31 cellular contexts compared by ENCODE assay signal in genomic region chr2:153497938-153498629, GRCh38. TPM values are rescaled to one million over a fixed set of nuclear protein-coding genes. Genes with fewer than 3 reads are reported as not detected.
DNase-seq lines count a peak whose midpoint lies in the region; TF ChIP-seq lines count a peak whose summit lies in the region.
"Had no signal": no experiment of that assay in that cellular context is flagged by ENCODE, and none has a peak within 500 bp of the region (broad histone marks: within the 10 kb centered on the region; RNA-seq: fewer than 3 reads in every experiment).

No MANE protein-coding gene starts in this region.

- POLR2A ChIA-PET in MCF 10A (lab: Yijun Ruan, JAX): no interaction called here

- BruUV-seq in MCF 10A (replicated peaks; lab: Mats Ljungman, UMichigan) (no TSS peak), mammary epithelial cell (replicated peaks; lab: Mats Ljungman, UMichigan) (no TSS peak)

- no peak overlapping the region for H3K9ac ChIP-seq in mammary epithelial cell (ENCODE audit: insufficient read depth, low read length)
- H3K9ac ChIP-seq: BLaER1 had no signal

- TF ChIP-seq POLR2A in adrenal gland (IDR thresholded peaks at IDR 0.05): no peak

- H3K4me1 Mint-ChIP-seq in MCF 10A (ENCODE audit: insufficient read depth, unreplicated experiment): no peaks in the 10 kb centered on the region

- H3K36me3 ChIP-seq in mammary epithelial cell (ENCODE audit: insufficient read depth, low read length) (no peaks in the 10 kb centered on the region), adrenal gland (replicated peaks in 1 of 2) (no peaks in the 10 kb centered on the region)
- H3K36me3 ChIP-seq: BLaER1, esophagus squamous epithelium, heart left ventricle, tibial artery had no signal

- DNase-seq in MCF 10A (ENCODE audit: unreplicated experiment) (peak; percentile 19), mammary epithelial cell (no peak), NCI-H2029 (lab: John Stamatoyannopoulos, UW) (peak; percentile 70), adrenal gland (peak; percentile 36 to 64 (median 59)), hypothalamus (lab: John Stamatoyannopoulos, UW) (no peak), GM20000 (ENCODE audit: low spot score) (no peak)
- no peak for DNase-seq in stimulated activated CD4-positive, alpha-beta T cell treated with anti-CD3 and anti-CD28 coated beads, Interleukin-15, amount 100 ng/mL, for 24 hours
- DNase-seq: activated CD8-positive, alpha-beta memory T cell treated with anti-CD3 and anti-CD28 coated beads, Interleukin-2, amount 50 U/mL, for 48 hours; activated CD8-positive, alpha-beta T cell treated with anti-CD3 and anti-CD28 coated beads for 36 hours; activated naive CD4-positive, alpha-beta T cell treated with anti-CD3 and anti-CD28 coated beads for 36 hours; amniotic stem cell; COR-L47; dorsolateral prefrontal cortex; esophagus squamous epithelium; foreskin melanocyte; heart left ventricle; kidney; NCI-H1048; NCI-H2081; NK-92 treated with Interleukin-12 subunit alpha and Interleukin-12 subunit beta, amount 100 ng/mL, for 24 hours; PC-3; stimulated activated CD4-positive, alpha-beta T cell treated with anti-CD3 and anti-CD28 coated beads, Interleukin-2, amount 100 ng/mL, for 48 hours; tibial artery had no signal

- H3K4me2 ChIP-seq in mammary epithelial cell (ENCODE audit: insufficient read depth, low read depth, low read length): no peak overlapping the region
- H3K4me2 ChIP-seq: BLaER1 had no signal

- 21% methylated on average over 11 of the region's 14 CpGs for WGBS in mammary epithelial cell (ENCODE audit: low coverage, missing lambda C conversion rate)
- WGBS in adrenal gland, 4 donors: 53 to 62% (median 57%) methylated on average over 7 to 14 of the region's 14 CpGs

- H3K9me3 Mint-ChIP-seq in MCF 10A (ENCODE audit: unreplicated experiment): no peaks in the 10 kb centered on the region
- H3K9me3 Mint-ChIP-seq: activated CD8-positive, alpha-beta T cell treated with anti-CD3 and anti-CD28 coated beads for 36 hours; activated naive CD4-positive, alpha-beta T cell treated with anti-CD3 and anti-CD28 coated beads for 36 hours; activated T-helper 1 cell treated with anti-CD3 and anti-CD28 coated beads, Interleukin-12 subunit alpha, Interleukin-12 subunit beta, Interleukin-2, Interleukin-4 antibody, amounts not matched to agents 30 ng/mL and 10 ng/mL and 1 ng/mL, durations not matched to agents 14 hours and 24 hours and 36 hours had no signal

- intact Hi-C loops in MCF 10A (cut with micrococcal nuclease) (loop anchor here (1.0 kb wide), 1 partner anchor 335 kb away; no protein-coding TSS in a partner anchor), mammary epithelial cell (cut with micrococcal nuclease) (loop anchor here (1.0 kb wide), 1 partner anchor 335 kb away; no protein-coding TSS in a partner anchor), adrenal gland (cut with DNase I) (no loop called here)

- in situ Hi-C loops in mammary epithelial cell (cut with MboI; ENCODE audit: low sequenced_read_pairs in 2 of 2): no loop called here

- H3K9me3 ChIP-seq in mammary epithelial cell (replicated peaks; ENCODE audit: insufficient read depth, low read length) (no peaks in the 10 kb centered on the region), adrenal gland (replicated peaks in 1 of 3) (peaks cover 0 to 4% (median 0%) of the 10 kb centered on the region in 3 donors)
- H3K9me3 ChIP-seq: BLaER1, esophagus squamous epithelium, heart left ventricle, tibial artery had no signal

- no peaks in the 10 kb centered on the region for H3K4me1 ChIP-seq in mammary epithelial cell (ENCODE audit: insufficient read depth, low read length)
- H3K4me1 ChIP-seq in adrenal gland (replicated peaks in 1 of 2): no peaks in the 10 kb centered on the region
- H3K4me1 ChIP-seq: BLaER1, heart left ventricle, tibial artery had no signal

- H3K4me3 Mint-ChIP-seq in MCF 10A (ENCODE audit: unreplicated experiment): no peak overlapping the region
- H3K4me3 Mint-ChIP-seq: activated CD8-positive, alpha-beta T cell treated with anti-CD3 and anti-CD28 coated beads for 36 hours; activated naive CD4-positive, alpha-beta T cell treated with anti-CD3 and anti-CD28 coated beads for 36 hours; activated T-helper 1 cell treated with anti-CD3 and anti-CD28 coated beads, Interleukin-12 subunit alpha, Interleukin-12 subunit beta, Interleukin-2, Interleukin-4 antibody, amounts not matched to agents 30 ng/mL and 10 ng/mL and 1 ng/mL, durations not matched to agents 14 hours and 24 hours and 36 hours had no signal

- CTCF ChIA-PET in MCF 10A (lab: Yijun Ruan, JAX): interaction anchor here (0.5 to 2.0 kb wide), 9 partner anchors 12 to 953 kb away, joined by 3 to 8 read pairs (median 3); partner anchors contain the start of gene RPRM
- CTCF ChIA-PET in mammary epithelial cell (lab: Charles Lee; ENCODE audit: low non-redundant PET): no interaction called here

- H2AFZ ChIP-seq in mammary epithelial cell (ENCODE audit: low read depth, low read length): no peak overlapping the region

- peaks cover 22% of the 10 kb centered on the region for H3K27me3 Mint-ChIP-seq in MCF 10A (ENCODE audit: insufficient read depth, unreplicated experiment)
- H3K27me3 Mint-ChIP-seq: activated CD8-positive, alpha-beta T cell treated with anti-CD3 and anti-CD28 coated beads for 36 hours had no signal

- no peak overlapping the region for H3K27ac Mint-ChIP-seq in MCF 10A (ENCODE audit: low read depth, unreplicated experiment)
- H3K27ac Mint-ChIP-seq: activated CD8-positive, alpha-beta T cell treated with anti-CD3 and anti-CD28 coated beads for 36 hours; activated naive CD4-positive, alpha-beta T cell treated with anti-CD3 and anti-CD28 coated beads for 36 hours; activated T-helper 1 cell treated with anti-CD3 and anti-CD28 coated beads, Interleukin-12 subunit alpha, Interleukin-12 subunit beta, Interleukin-2, Interleukin-4 antibody, amounts not matched to agents 30 ng/mL and 10 ng/mL and 1 ng/mL, durations not matched to agents 14 hours and 24 hours and 36 hours had no signal

- no peaks in the 10 kb centered on the region for H3K36me3 Mint-ChIP-seq in MCF 10A (ENCODE audit: insufficient read depth, unreplicated experiment)

- no peaks in the 10 kb centered on the region for H3K79me2 ChIP-seq in mammary epithelial cell (ENCODE audit: insufficient read depth, low read length)

- dilution Hi-C loops in mammary epithelial cell (cut with HindIII; ENCODE audit: low sequenced_read_pairs): no loop called here

- H3K27ac ChIP-seq in mammary epithelial cell (ENCODE audit: insufficient read depth, low read depth, low read length): no peak overlapping the region
- H3K27ac ChIP-seq in adrenal gland: no peak overlapping the region
- H3K27ac ChIP-seq: BLaER1, dorsolateral prefrontal cortex, esophagus squamous epithelium, heart left ventricle, tibial artery had no signal

- H3K4me3 ChIP-seq in mammary epithelial cell (replicated peaks in 1 of 3; ENCODE audit: insufficient read depth in 1 of 3, low read depth in 2 of 3, low read length in 3 of 3): no peak overlapping the region
- H3K4me3 ChIP-seq in adrenal gland: no peak overlapping the region
- H3K4me3 ChIP-seq: BLaER1, dorsolateral prefrontal cortex, heart left ventricle, tibial artery had no signal

- no peaks in the 10 kb centered on the region for H3K27me3 ChIP-seq in mammary epithelial cell (ENCODE audit: insufficient read depth, low read length)
- H3K27me3 ChIP-seq in adrenal gland: no peaks in the 10 kb centered on the region
- H3K27me3 ChIP-seq: BLaER1, esophagus squamous epithelium, heart left ventricle had no signal

- no peak for TF ChIP-seq CTCF in MCF 10A (IDR thresholded peaks at IDR 0.05; ENCODE audit: unreplicated experiment)
- no peak for TF ChIP-seq CTCF in mammary epithelial cell (conservative IDR thresholded peaks at IDR 0.05 in 1 of 2, IDR thresholded peaks at IDR 0.05 in 1 of 2; ENCODE audit: extremely low read depth in 1 of 2, insufficient read depth in 1 of 2, low read depth in 1 of 2, low read length in 2 of 2)
- peak in 1 of 6 experiments; percentile 12 for TF ChIP-seq CTCF in adrenal gland (IDR thresholded peaks at IDR 0.05)
- TF ChIP-seq CTCF in GM20000 (IDR thresholded peaks at IDR 0.05; ENCODE audit: extremely low read depth, missing control alignments): no peak

- no peaks in the 10 kb centered on the region for H4K20me1 ChIP-seq in mammary epithelial cell (ENCODE audit: insufficient read depth, low read length)
- H4K20me1 ChIP-seq: BLaER1 had no signal

RNA-seq across cellular contexts. Expression of gene RPRM, which starts 19.5 kb away (rescaled TPM):
- total RNA-seq in MCF 10A (2022) (not detected in 2 replicates), mammary epithelial cell (under 1 TPM in 1 of 2 donors, not detected in 1; 0.17 TPM), adrenal gland (10 to 100 TPM in 7 of 8 donors, 1 to 10 TPM in 1; 8.2 to 38.8 (median 14.3) TPM)
- polyA plus RNA-seq in mammary epithelial cell (not detected), adrenal gland (1 to 10 TPM; 1.4 to 8.1 (median 5.0) TPM)
- polyA minus RNA-seq in mammary epithelial cell: not detected
- total RNA-seq: activated naive CD4-positive, alpha-beta T cell treated with anti-CD3 and anti-CD28 coated beads for 36 hours; activated T-helper 1 cell treated with anti-CD3 and anti-CD28 coated beads, Interleukin-12 subunit alpha, Interleukin-12 subunit beta, Interleukin-2, Interleukin-4 antibody, amounts not matched to agents 30 ng/mL and 10 ng/mL and 1 ng/mL, durations not matched to agents 14 hours and 24 hours and 36 hours; chondrocyte; LHCN-M2; liver; myocyte; Right ventricle myocardium inferior; T-helper 2 cell treated with Interferon-gamma antibody and Interleukin-4, amounts not matched to agents 100 ng/mL and 5 ng/mL, for 36 hours had no signal
- polyA plus RNA-seq: heart left ventricle, liver had no signal

Comparison
In these comparisons a context has a peak if more than half of its experiments do, and no peak if none do; other contexts are left out.
1. DNase-seq: peak in MCF 10A (single experiment), NCI-H2029 (single experiment) and adrenal gland (7 of 7); none in mammary epithelial cell (single experiment), stimulated activated CD4-positive, alpha-beta T cell treated with anti-CD3 and anti-CD28 coated beads, Interleukin-15, amount 100 ng/mL, for 24 hours (single experiment), hypothalamus (0 of 51) and GM20000 (single experiment).
2. intact Hi-C loops: an anchor here in MCF 10A (1.0 kb wide) and mammary epithelial cell (1.0 kb wide); none called in adrenal gland.